19 cellular contexts compared by ENCODE assay signal in genomic region chr2:134389331-134389835, GRCh38.
"Had no signal": no experiment of that assay in that cellular context is flagged by ENCODE, and none has a peak within 500 bp of the region (broad histone marks: within the 10 kb centered on the region; RNA-seq: fewer than 3 reads in every experiment).

No MANE protein-coding gene starts in this region.

- H3K27ac ChIP-seq: gastroesophageal sphincter, left lung, ovary, stomach, testis, upper lobe of left lung, VCaP had no signal

- DNase-seq: activated CD4-positive, alpha-beta T cell treated with anti-CD3 and anti-CD28 coated beads, Interleukin-2, amount 50 U/mL, for 48 hours; activated naive CD4-positive, alpha-beta T cell treated with Interleukin-2 at 50 U/mL for 16 hours; activated naive CD8-positive, alpha-beta T cell treated with anti-CD3 and anti-CD28 coated beads, Interleukin-2, amount 50 U/mL, for 24 hours; aorta; endodermal cell; islet precursor cell; left lung; mammary epithelial cell; mucosa of descending colon; naive thymus-derived CD4-positive, alpha-beta T cell; ovary; stimulated activated CD4-positive, alpha-beta T cell treated with anti-CD3 and anti-CD28 coated beads, Interleukin-12 subunit alpha, Interleukin-12 subunit beta, amount 100 ng/mL, for 4 hours; stimulated activated CD4-positive, alpha-beta T cell treated with anti-CD3 and anti-CD28 coated beads, Interleukin-2, amount 100 ng/mL, for 24 hours; stomach; testis; upper lobe of left lung had no signal

- H3K4me3 Mint-ChIP-seq: activated naive CD8-positive, alpha-beta T cell treated with anti-CD3 and anti-CD28 coated beads, Interleukin-2, amount 50 U/mL, for 24 hours; activated T-helper 17 cell treated with anti-CD3 and anti-CD28 coated beads, Interleukin-2, amount 50 U/mL, for 72 hours; endodermal cell; naive thymus-derived CD4-positive, alpha-beta T cell had no signal

- ATAC-seq: activated naive CD8-positive, alpha-beta T cell treated with anti-CD3 and anti-CD28 coated beads, Interleukin-2, amount 50 U/mL, for 24 hours; activated T-helper 17 cell treated with anti-CD3 and anti-CD28 coated beads, Interleukin-2, amount 50 U/mL, for 72 hours; gastroesophageal sphincter; left lung; mucosa of descending colon; naive thymus-derived CD4-positive, alpha-beta T cell had no signal

- H3K27ac Mint-ChIP-seq: activated naive CD8-positive, alpha-beta T cell treated with anti-CD3 and anti-CD28 coated beads, Interleukin-2, amount 50 U/mL, for 24 hours; activated T-helper 17 cell treated with anti-CD3 and anti-CD28 coated beads, Interleukin-2, amount 50 U/mL, for 72 hours; endodermal cell; naive thymus-derived CD4-positive, alpha-beta T cell had no signal

- H3K4me3 ChIP-seq: gastroesophageal sphincter, left lung, mucosa of descending colon, ovary, stomach, testis, upper lobe of left lung had no signal

- H3K9me3 Mint-ChIP-seq: activated naive CD8-positive, alpha-beta T cell treated with anti-CD3 and anti-CD28 coated beads, Interleukin-2, amount 50 U/mL, for 24 hours; activated T-helper 17 cell treated with anti-CD3 and anti-CD28 coated beads, Interleukin-2, amount 50 U/mL, for 72 hours; endodermal cell had no signal

- H3K27me3 Mint-ChIP-seq: activated naive CD8-positive, alpha-beta T cell treated with anti-CD3 and anti-CD28 coated beads, Interleukin-2, amount 50 U/mL, for 24 hours; activated T-helper 17 cell treated with anti-CD3 and anti-CD28 coated beads, Interleukin-2, amount 50 U/mL, for 72 hours; naive thymus-derived CD4-positive, alpha-beta T cell had no signal

- H3K27me3 ChIP-seq: gastroesophageal sphincter, left lung, ovary, stomach, testis, upper lobe of left lung had no signal

- H3K4me1 Mint-ChIP-seq: endodermal cell had no signal
